Comparison of ENCODE assay signal across 8 cellular contexts in the genomic region with DNA sequence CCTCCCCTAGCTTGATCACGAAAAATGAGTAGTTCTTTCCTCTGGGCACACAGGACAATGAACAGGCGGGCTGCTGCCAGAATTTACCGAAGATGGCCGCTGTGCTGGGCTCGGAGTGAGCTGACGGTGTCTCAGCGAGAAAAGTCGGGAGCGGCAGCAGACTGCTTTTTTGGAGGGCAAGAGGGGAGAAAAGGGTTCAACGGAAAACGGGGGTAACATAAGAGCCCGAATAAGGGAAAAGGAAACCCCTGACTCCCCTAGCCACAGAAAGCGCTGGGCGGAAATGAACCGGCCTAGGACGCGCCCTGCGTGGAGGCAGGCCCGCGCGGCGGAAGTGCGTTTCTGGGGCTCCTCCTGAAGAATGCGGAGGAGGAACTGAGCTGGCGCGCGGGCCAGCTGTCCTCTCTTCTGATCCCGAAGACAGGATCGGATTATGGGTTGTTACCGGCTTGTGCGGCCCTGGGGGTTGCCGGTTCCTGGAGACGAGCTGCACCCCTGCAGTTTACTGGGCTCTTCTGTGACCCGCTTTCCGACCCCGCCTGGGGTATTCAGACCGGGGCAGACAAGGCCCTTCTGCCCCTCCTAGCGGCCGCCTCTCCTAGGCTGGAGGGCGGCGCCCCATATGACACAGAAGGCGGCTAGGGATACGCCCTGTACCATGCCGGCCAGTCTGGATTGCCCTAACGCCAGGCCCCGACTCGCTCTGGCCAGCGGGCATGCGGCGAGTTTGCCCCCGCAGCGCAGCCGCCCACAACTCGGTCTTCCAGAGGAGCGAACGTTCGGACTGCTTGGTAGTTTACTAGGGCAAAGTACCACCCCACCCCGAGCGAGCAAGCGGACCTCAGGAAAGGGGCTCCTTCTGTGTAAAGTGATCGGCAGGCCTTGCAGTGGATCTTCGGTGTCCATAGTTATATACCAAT. TPM values are rescaled to one million over a fixed set of nuclear protein-coding genes. Genes with fewer than 3 reads are reported as not detected.
DNase-seq lines count a peak whose midpoint lies in the region; ATAC-seq and TF ChIP-seq lines count a peak whose summit lies in the region.

No MANE protein-coding gene starts in this region.

- H3K9ac ChIP-seq in colonic mucosa (ENCODE audit: low read depth in 2 of 2, low read length in 2 of 2) = peak overlapping the region; percentile 92 to 97

- H3K36me3 Mint-ChIP-seq in activated CD4-positive, alpha-beta T cell treated with anti-CD3 and anti-CD28 coated beads for 36 hours (ENCODE audit: low read depth) = peaks cover 35% of the 10 kb centered on the region

- peak overlapping the region; percentile 97 for H3K27ac ChIP-seq in colonic mucosa

- peak overlapping the region; percentile 99 for H3K27ac Mint-ChIP-seq in activated CD4-positive, alpha-beta T cell treated with anti-CD3 and anti-CD28 coated beads for 36 hours

- H3K4me3 ChIP-seq in colonic mucosa = peak overlapping the region; percentile 26

- H3K27me3 ChIP-seq in colonic mucosa = no peaks in the 10 kb centered on the region

- no peaks in the 10 kb centered on the region for H3K27me3 Mint-ChIP-seq in activated CD4-positive, alpha-beta T cell treated with anti-CD3 and anti-CD28 coated beads for 36 hours

- no peaks in the 10 kb centered on the region for H3K36me3 ChIP-seq in colonic mucosa

- intact Hi-C loops in activated CD4-positive, alpha-beta T cell treated with anti-CD3 and anti-CD28 coated beads for 36 hours (cut with DNase I, micrococcal nuclease) = loop anchor here (1.0 to 5.0 kb wide), 9 partner anchors 19 to 605 kb away; a partner anchor contains a TSS
- intact Hi-C loops in colonic mucosa (cut with DNase I) = loop anchor here (2.0 kb wide), 1 partner anchor 31 kb away; a partner anchor contains a TSS

- DNase-seq in AG20443 (ENCODE audit: low spot score) (peak; percentile 94), NCI-H446 treated with DMSO at 0.1 percent for 48 hours (lab: John Stamatoyannopoulos, UW) (peak; percentile 61), colonic mucosa (peak; percentile 91), left lobe of liver (ENCODE audit: low spot score) (peak; percentile 91)
- DNase-seq in activated CD4-positive, alpha-beta T cell treated with anti-CD3 and anti-CD28 coated beads for 36 hours = peak; percentile 93
- DNase-seq in stimulated activated CD4-positive, alpha-beta T cell treated with anti-CD3 and anti-CD28 coated beads, Interleukin-2, amount 100 ng/mL, for 4 hours (ENCODE audit: low read depth) = peak; percentile 72

- no peaks in the 10 kb centered on the region for H3K9me3 ChIP-seq in colonic mucosa

- H3K4me1 Mint-ChIP-seq in activated CD4-positive, alpha-beta T cell treated with anti-CD3 and anti-CD28 coated beads for 36 hours = peaks cover 74% of the 10 kb centered on the region

- peaks cover 11% of the 10 kb centered on the region for H3K4me1 ChIP-seq in colonic mucosa

- H3K4me3 Mint-ChIP-seq in activated CD4-positive, alpha-beta T cell treated with anti-CD3 and anti-CD28 coated beads for 36 hours = peak overlapping the region; percentile 87

- peak; percentile 52 for TF ChIP-seq CTCF in colonic mucosa (IDR thresholded peaks at IDR 0.05)

- H3K9me3 Mint-ChIP-seq in activated CD4-positive, alpha-beta T cell treated with anti-CD3 and anti-CD28 coated beads for 36 hours (ENCODE audit: low read depth) = no peaks in the 10 kb centered on the region

- peak; percentile 89 for ATAC-seq in GM18909 (IDR thresholded peaks at IDR 0.05; ENCODE audit: poor library complexity, unreplicated experiment)
- ATAC-seq in HG03159 (IDR thresholded peaks at IDR 0.05; ENCODE audit: unreplicated experiment) = peak; percentile 91
- ATAC-seq in activated CD4-positive, alpha-beta T cell treated with anti-CD3 and anti-CD28 coated beads for 36 hours = peak; percentile 89
- peak; percentile 92 for ATAC-seq in left lobe of liver

- CTCF ChIA-PET in activated CD4-positive, alpha-beta T cell treated with anti-CD3 and anti-CD28 coated beads for 36 hours (lab: Charles Lee) = interaction anchor here (0.6 to 8.3 kb wide), 25 partner anchors 9 to 1410 kb away, joined by 3 to 128 read pairs (median 4); a partner anchor contains a TSS

- POLR2A ChIA-PET in activated CD4-positive, alpha-beta T cell treated with anti-CD3 and anti-CD28 coated beads for 36 hours (lab: Charles Lee) = interaction anchor here (0.5 to 5.8 kb wide), 13 partner anchors 9 to 530 kb away, joined by 3 to 69 read pairs (median 4); a partner anchor contains a TSS

RNA-seq across cellular contexts. Expression of a gene that starts 30.1 kb away (rescaled TPM):
- total RNA-seq in activated CD4-positive, alpha-beta T cell treated with anti-CD3 and anti-CD28 coated beads for 36 hours = 10 to 100 TPM; 94.4 to 99.3 TPM
- total RNA-seq in colonic mucosa (100 to 1,000 TPM in 1 of 2 donors, 10 to 100 TPM in 1; 78.6 to 116 TPM), left lobe of liver (22.9 TPM)

Comparison
In these comparisons a context has a peak if more than half of its experiments do, and no peak if none do; other contexts are left out.
1. Peak in every context shown above with its lines: DNase-seq, ATAC-seq, H3K4me3 ChIP-seq and H3K27ac ChIP-seq.